In genomic region chr3:126110431-126111125, GRCh38 we compare ENCODE assay signal across 1 cellular context.
TF ChIP-seq lines count a peak whose summit lies in the region.

No MANE protein-coding gene starts in this region.

TF ChIP-seq in H1, 55 proteins besides CTCF, POLR2A, EP300 and RAD21:
- no peak for TF ChIP-seq USF2 (IDR thresholded peaks at IDR 0.05; ENCODE audit: low read length)
